ENCODE assay signal across 12 cellular contexts in the genomic region with DNA sequence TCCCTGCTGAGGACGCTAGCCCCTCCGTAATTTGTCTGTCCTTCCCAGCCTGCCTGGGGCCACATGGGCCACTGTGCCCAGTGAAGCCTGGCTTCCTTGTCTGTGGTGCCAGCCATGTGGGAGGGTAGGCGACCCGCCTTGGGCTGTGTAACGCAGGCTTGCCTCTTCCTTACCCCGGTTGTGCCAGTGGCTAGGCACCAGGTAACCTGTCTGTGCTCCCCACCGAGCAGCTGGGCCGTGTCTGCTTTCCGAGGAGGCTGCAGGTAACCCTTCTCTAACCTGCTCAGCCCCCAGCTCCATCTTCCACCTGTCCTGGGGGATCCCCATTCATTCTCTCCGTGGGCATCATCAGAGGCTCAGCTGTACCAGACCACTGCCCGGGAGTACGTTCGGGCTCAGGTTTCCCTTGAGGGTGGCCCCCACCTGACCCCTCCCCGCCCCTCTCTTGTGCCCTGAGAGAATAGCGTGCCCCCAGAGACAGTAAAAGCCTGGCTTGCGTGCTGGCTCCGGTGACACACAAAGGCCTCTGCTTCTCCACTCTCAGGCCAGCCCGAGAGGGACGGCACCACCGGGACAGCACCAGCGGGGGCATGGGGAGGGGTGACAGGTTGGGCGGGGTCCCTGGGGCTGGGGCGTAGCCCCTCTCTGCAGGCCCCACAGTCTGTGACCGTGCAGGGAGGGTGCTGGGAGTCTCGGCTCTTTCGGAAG.
DNase-seq lines count a peak whose midpoint lies in the region; ATAC-seq and TF ChIP-seq lines count a peak whose summit lies in the region.
"Had no signal": no experiment of that assay in that cellular context is flagged by ENCODE, and none has a peak within 500 bp of the region (broad histone marks: within the 10 kb centered on the region; RNA-seq: fewer than 3 reads in every experiment).

No MANE protein-coding gene starts in this region.

- H3K4me1 Mint-ChIP-seq in natural killer cell, result peaks cover 9 to 15% of the 10 kb centered on the region in 2 donors

- intact Hi-C loops in head of caudate nucleus (cut with DNase I), result no loop called here
- intact Hi-C loops in natural killer cell (cut with micrococcal nuclease), result no loop called here

- H3K27ac Mint-ChIP-seq in natural killer cell, result no peak overlapping the region

- WGBS in tibial nerve, 2 donors, result 73 to 74% methylated on average over 24 to 26 of the region's 26 CpGs

- H3K27me3 ChIP-seq in tibial nerve, result no peaks in the 10 kb centered on the region

- TF ChIP-seq CTCF in natural killer cell (IDR thresholded peaks at IDR 0.05) (no peak), tibial nerve (IDR thresholded peaks at IDR 0.05) (no peak)

- ATAC-seq in natural killer cell (no peak), GM21367 (IDR thresholded peaks at IDR 0.05; ENCODE audit: unreplicated experiment) (no peak)
- ATAC-seq: GM12878 had no signal

- H3K27me3 Mint-ChIP-seq in natural killer cell (ENCODE audit: low read depth in 2 of 2), result peaks cover 12 to 35% of the 10 kb centered on the region in 2 donors

- peaks cover 0 to 4% (median 0%) of the 10 kb centered on the region in 4 donors for H3K9me3 ChIP-seq in tibial nerve

- no peaks in the 10 kb centered on the region for H3K36me3 ChIP-seq in tibial nerve

- H3K4me1 ChIP-seq in tibial nerve, result peaks cover 0 to 53% (median 17%) of the 10 kb centered on the region in 4 donors

- no peak for TF ChIP-seq POLR2A in tibial nerve (IDR thresholded peaks at IDR 0.05)

- no peak overlapping the region for H3K4me3 Mint-ChIP-seq in natural killer cell

- H3K27ac ChIP-seq in tibial nerve, result peak overlapping the region; percentile 46 to 80 (median 66)

- TF ChIP-seq EP300 in tibial nerve (IDR thresholded peaks at IDR 0.05), result no peak

- DNase-seq in activated CD4-positive, alpha-beta T cell treated with anti-CD3 and anti-CD28 coated beads for 48 hours, result peak; percentile 1
- DNase-seq in activated CD4-positive, alpha-beta T cell treated with anti-CD3 and anti-CD28 coated beads, Interleukin-2, amount 50 U/mL, for 4 hours, result no peak
- DNase-seq in head of caudate nucleus (peak in 31 of 42 donors; percentile 1 to 43 (median 11)), natural killer cell (peak; percentile 7), tibial nerve (ENCODE audit: low spot score in 2 of 2) (peak in 1 of 2 donors; percentile 12), C1 segment of cervical spinal cord (lab: John Stamatoyannopoulos, UW) (no peak), COLO829 (ENCODE audit: low spot score) (no peak)
- DNase-seq: cerebellar nuclear complex, DMS 273 treated with DMSO at 0.1 percent for 48 hours, NCI-H2171 treated with DMSO at 0.1 percent for 48 hours had no signal

- H3K36me3 Mint-ChIP-seq in natural killer cell, result no peaks in the 10 kb centered on the region

- H3K4me3 ChIP-seq in tibial nerve, result no peak overlapping the region
- H3K4me3 ChIP-seq: GM12878 had no signal

- H3K9me3 Mint-ChIP-seq in natural killer cell, result no peaks in the 10 kb centered on the region

Comparison
In these comparisons a context has a peak if more than half of its experiments do, and no peak if none do; other contexts are left out.
1. DNase-seq: peak in activated CD4-positive, alpha-beta T cell treated with anti-CD3 and anti-CD28 coated beads for 48 hours (single experiment), head of caudate nucleus (31 of 42) and natural killer cell (single experiment); none in activated CD4-positive, alpha-beta T cell treated with anti-CD3 and anti-CD28 coated beads, Interleukin-2, amount 50 U/mL, for 4 hours (0 of 2), C1 segment of cervical spinal cord (0 of 14) and COLO829 (single experiment).